ENCODE assay signal across 32 cellular contexts in the genomic region with DNA sequence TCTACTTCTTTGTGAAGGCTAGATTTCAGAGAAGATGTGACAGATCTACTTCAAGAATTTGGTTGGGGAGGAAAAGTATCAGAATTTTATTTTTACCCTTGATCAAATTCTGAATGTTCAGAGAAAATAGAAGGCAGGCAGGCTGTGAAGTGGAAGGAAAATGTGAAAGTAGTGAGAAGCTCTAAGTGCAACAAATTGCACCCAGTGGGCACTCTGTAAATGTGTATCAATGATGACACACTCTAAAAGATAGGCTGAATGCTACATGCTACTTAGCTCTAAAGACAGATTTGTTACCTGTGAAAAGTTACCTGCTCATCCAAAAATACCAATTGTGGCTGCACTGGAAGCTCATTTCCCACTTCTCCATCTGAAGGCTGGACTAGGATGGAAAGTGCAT.
"Had no signal": no experiment of that assay in that cellular context is flagged by ENCODE, and none has a peak within 500 bp of the region (broad histone marks: within the 10 kb centered on the region; RNA-seq: fewer than 3 reads in every experiment).

No MANE protein-coding gene starts in this region.

- DNase-seq: Karpas-422, Kasumi-1, KG1, MG63, MV-4-11, NCI-H1048, NCI-H1092, NCI-H1092 treated with DMSO at 0.1 percent for 48 hours, NCI-H1105, NCI-H1417, NCI-H1417 treated with DMSO at 0.1 percent for 48 hours, NCI-H1436, NCI-H1436 treated with DMSO at 0.1 percent for 48 hours, NCI-H146, NCI-H1694, NCI-H1694 treated with DMSO at 0.1 percent for 48 hours, NCI-H187, NCI-H187 treated with DMSO at 0.1 percent for 48 hours, NCI-H1930, NCI-H2029, NCI-H2081, NCI-H2081 treated with DMSO at 0.1 percent for 48 hours, NCI-H2107, NCI-H2171, NCI-H2171 treated with DMSO at 0.1 percent for 48 hours, NCI-H2227 treated with DMSO at 0.1 percent for 48 hours, NCI-H226, NCI-H345, NCI-H446, NCI-H446 treated with DMSO at 0.1 percent for 48 hours, NCI-H510A had no signal

- H3K27ac ChIP-seq: KMS-11 had no signal

- H3K9me3 ChIP-seq: MG63 had no signal

- H3K4me3 ChIP-seq: MG63 had no signal

- H3K36me3 ChIP-seq: MG63 had no signal

- H3K4me2 ChIP-seq: KMS-11 had no signal

- H3K9ac ChIP-seq: KMS-11 had no signal

- H3K27me3 ChIP-seq: MG63 had no signal
